Comparison of ENCODE assay signal across 23 cellular contexts in the genomic region with DNA sequence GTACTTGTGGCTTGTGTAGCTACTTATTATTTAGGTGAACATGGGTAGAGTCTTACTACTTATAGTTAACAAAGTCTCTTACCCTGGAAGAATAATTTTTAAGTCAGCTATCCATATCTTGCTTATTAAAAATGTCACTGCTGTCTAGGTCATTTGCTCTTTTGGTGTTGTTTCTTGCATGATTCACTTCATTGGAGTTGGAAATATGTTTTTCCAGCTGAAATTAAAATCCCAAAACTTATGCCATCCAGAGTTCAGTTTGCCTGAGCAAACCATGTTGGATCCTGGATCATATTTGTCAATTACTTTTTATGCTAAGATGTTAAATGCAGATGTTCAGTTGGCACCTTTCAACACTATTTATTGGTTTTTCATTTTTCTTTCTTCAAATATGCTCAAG.
"Had no signal": no experiment of that assay in that cellular context is flagged by ENCODE, and none has a peak within 500 bp of the region (broad histone marks: within the 10 kb centered on the region; RNA-seq: fewer than 3 reads in every experiment).

No MANE protein-coding gene starts in this region.

- H3K27ac Mint-ChIP-seq: activated naive CD4-positive, alpha-beta T cell treated with anti-CD3 and anti-CD28 coated beads for 36 hours; activated naive CD8-positive, alpha-beta T cell treated with anti-CD3 and anti-CD28 coated beads for 36 hours; naive B cell; nephron progenitor cell; progenitor cell of endocrine pancreas; stimulated activated naive B cell treated with anti-CD40 and anti-IgM and Interleukin-4, amounts not matched to agents 10 μg/mL and 1 μg/mL and 100 μg/mL, for 72 hours had no signal

- DNase-seq: activated CD4-positive, alpha-beta T cell treated with anti-CD3 and anti-CD28 coated beads for 4 hours; activated CD4-positive, alpha-beta T cell treated with anti-CD3 and anti-CD28 coated beads, Interleukin-2, amount 50 U/mL, for 48 hours; activated CD4-positive, CD25-positive, alpha-beta regulatory T cell; activated CD8-positive, alpha-beta memory T cell treated with anti-CD3 and anti-CD28 coated beads for 24 hours; activated effector memory CD4-positive, alpha-beta T cell treated with Interleukin-2 at 50 U/mL for 16 hours; activated naive CD4-positive, alpha-beta T cell treated with anti-CD3 and anti-CD28 coated beads for 36 hours; activated naive CD8-positive, alpha-beta T cell treated with anti-CD3 and anti-CD28 coated beads for 36 hours; central memory CD4-positive, alpha-beta T cell; islet precursor cell; mammary epithelial cell; naive B cell; nephron progenitor cell; ovary; right lobe of liver; stimulated activated CD4-positive, alpha-beta T cell treated with anti-CD3 and anti-CD28 coated beads, Interleukin-15, amount 100 ng/mL, for 24 hours; stimulated activated CD4-positive, alpha-beta T cell treated with anti-CD3 and anti-CD28 coated beads, Interleukin-2, amount 100 ng/mL, for 24 hours; stimulated activated naive B cell treated with anti-CD40 and anti-IgM and Interleukin-4, amounts not matched to agents 10 μg/mL and 1 μg/mL and 100 μg/mL, for 72 hours; stomach had no signal

- ATAC-seq: esophagus mucosa; stimulated activated naive B cell treated with anti-CD40 and anti-IgM and Interleukin-4, amounts not matched to agents 10 μg/mL and 1 μg/mL and 100 μg/mL, for 72 hours had no signal

- H3K4me1 ChIP-seq: right lobe of liver, tibial nerve had no signal

- H3K36me3 ChIP-seq: neutrophil, ovary, right lobe of liver, stomach, tibial nerve had no signal

- H3K9me3 Mint-ChIP-seq: activated naive CD4-positive, alpha-beta T cell treated with anti-CD3 and anti-CD28 coated beads for 36 hours; activated naive CD8-positive, alpha-beta T cell treated with anti-CD3 and anti-CD28 coated beads for 36 hours; naive B cell; nephron progenitor cell; stimulated activated naive B cell treated with anti-CD40 and anti-IgM and Interleukin-4, amounts not matched to agents 10 μg/mL and 1 μg/mL and 100 μg/mL, for 72 hours had no signal

- H3K4me1 Mint-ChIP-seq: activated naive CD8-positive, alpha-beta T cell treated with anti-CD3 and anti-CD28 coated beads for 36 hours; naive B cell; nephron progenitor cell; stimulated activated naive B cell treated with anti-CD40 and anti-IgM and Interleukin-4, amounts not matched to agents 10 μg/mL and 1 μg/mL and 100 μg/mL, for 72 hours had no signal

- H3K9me3 ChIP-seq: neutrophil, ovary, right lobe of liver, stomach, tibial nerve had no signal

- H3K27me3 ChIP-seq: neutrophil, ovary, right lobe of liver, stomach, tibial nerve had no signal

- H3K36me3 Mint-ChIP-seq: activated naive CD8-positive, alpha-beta T cell treated with anti-CD3 and anti-CD28 coated beads for 36 hours; naive B cell; stimulated activated naive B cell treated with anti-CD40 and anti-IgM and Interleukin-4, amounts not matched to agents 10 μg/mL and 1 μg/mL and 100 μg/mL, for 72 hours had no signal

- H3K4me3 Mint-ChIP-seq: activated naive CD4-positive, alpha-beta T cell treated with anti-CD3 and anti-CD28 coated beads for 36 hours; activated naive CD8-positive, alpha-beta T cell treated with anti-CD3 and anti-CD28 coated beads for 36 hours; naive B cell; nephron progenitor cell; stimulated activated naive B cell treated with anti-CD40 and anti-IgM and Interleukin-4, amounts not matched to agents 10 μg/mL and 1 μg/mL and 100 μg/mL, for 72 hours had no signal

- H3K27me3 Mint-ChIP-seq: activated naive CD8-positive, alpha-beta T cell treated with anti-CD3 and anti-CD28 coated beads for 36 hours; naive B cell; progenitor cell of endocrine pancreas; stimulated activated naive B cell treated with anti-CD40 and anti-IgM and Interleukin-4, amounts not matched to agents 10 μg/mL and 1 μg/mL and 100 μg/mL, for 72 hours had no signal

- H3K4me3 ChIP-seq: ovary, right lobe of liver, smooth muscle cell, stomach, tibial nerve had no signal

- H3K27ac ChIP-seq: neutrophil, ovary, right lobe of liver, stomach, tibial nerve had no signal

- H3K4me2 ChIP-seq: smooth muscle cell had no signal
